ENCODE assay signal across 1 cellular context in genomic region chr2:197453123-197453913, GRCh38.
TF ChIP-seq lines count a peak whose summit lies in the region.

Gene COQ10B, plus strand, starts transcription at chr2:197453552. Its CDS starts 9 bp downstream, at chr2:197453561.

TF ChIP-seq in HepG2, 621 proteins besides CTCF, POLR2A, EP300 and RAD21 (continued from another document and continues in another):
- TF ChIP-seq MXD1 (CRISPR knock-in tag; IDR thresholded peaks at IDR 0.05) (0 out of 2 replicates have a peak, but pooled peaks have one; percentile 75), ZNF576 (CRISPR knock-in tag; IDR thresholded peaks at IDR 0.05) (0 out of 2 replicates have a peak, but pooled peaks have one; percentile 67), PHF5A (CRISPR knock-in tag; IDR thresholded peaks at IDR 0.05; ENCODE audit: low read depth, unreplicated experiment) (peak; percentile 34), RFX3 (CRISPR knock-in tag; IDR thresholded peaks at IDR 0.05) (no peak), ZBED4 (CRISPR knock-in tag; IDR thresholded peaks at IDR 0.05; ENCODE audit: borderline replicate concordance) (no peak; the same call in 1 of the 2 replicates), U2AF1 (optimal IDR thresholded peaks at IDR 0.05; ENCODE audit: low read depth, low read length) (peak; percentile 29), HNRNPL (IDR thresholded peaks at IDR 0.05; ENCODE audit: low read depth, low read length) (0 out of 2 replicates have a peak, but pooled peaks have one; percentile 59), GABPA (IDR thresholded peaks at IDR 0.05; ENCODE audit: low read depth, low read length) (peak; percentile 44), GABPA (CRISPR knock-in tag; IDR thresholded peaks at IDR 0.05; ENCODE audit: low read depth) (peak; percentile 88), ZBTB34 (CRISPR knock-in tag; IDR thresholded peaks at IDR 0.05) (peak; percentile 77; the same call in 1 of the 2 replicates), PRDM15 (CRISPR knock-in tag; IDR thresholded peaks at IDR 0.05) (no peak), ATF1 (CRISPR knock-in tag; IDR thresholded peaks at IDR 0.05) (peak; percentile 95), ZBTB20 (CRISPR knock-in tag; IDR thresholded peaks at IDR 0.05; ENCODE audit: borderline replicate concordance, low read depth) (no peak; the same call in 1 of the 2 replicates), ZBTB7B (CRISPR knock-in tag; IDR thresholded peaks at IDR 0.05) (peak; percentile 83), USF2 (IDR thresholded peaks at IDR 0.05; ENCODE audit: low read depth, low read length) (no peak), USF2 (CRISPR knock-in tag; IDR thresholded peaks at IDR 0.05; ENCODE audit: borderline replicate concordance) (no peak), E2F2 (CRISPR knock-in tag; IDR thresholded peaks at IDR 0.05; ENCODE audit: borderline replicate concordance) (no peak), ATF7 (IDR thresholded peaks at IDR 0.05) (peak; percentile 45; the same call in 1 of the 2 replicates), ATF7 (CRISPR knock-in tag; IDR thresholded peaks at IDR 0.05) (no peak; the same call in 1 of the 2 replicates), JUNB (CRISPR knock-in tag; IDR thresholded peaks at IDR 0.05; ENCODE audit: borderline replicate concordance) (no peak), CSRNP1 (CRISPR knock-in tag; IDR thresholded peaks at IDR 0.05) (peak; percentile 18; the same call in 1 of the 2 replicates), SMARCE1 (IDR thresholded peaks at IDR 0.05; ENCODE audit: borderline replicate concordance) (no peak), ARNTL (CRISPR knock-in tag; IDR thresholded peaks at IDR 0.05) (peak; percentile 64), RCOR2 (CRISPR knock-in tag; IDR thresholded peaks at IDR 0.05) (peak; percentile 29; the same call in 1 of the 2 replicates), ZBTB39 (CRISPR knock-in tag; IDR thresholded peaks at IDR 0.05) (0 out of 2 replicates have a peak, but pooled peaks have one; percentile 90), SMYD3 (CRISPR knock-in tag; IDR thresholded peaks at IDR 0.05) (no peak), HDAC6 (IDR thresholded peaks at IDR 0.05; ENCODE audit: low read depth, low read length) (no peak), ZNF672 (CRISPR knock-in tag; IDR thresholded peaks at IDR 0.05) (no peak), FOSL1 (CRISPR knock-in tag; IDR thresholded peaks at IDR 0.05; ENCODE audit: borderline replicate concordance) (peak; percentile 54; the same call in 1 of the 2 replicates), ZNF232 (CRISPR knock-in tag; IDR thresholded peaks at IDR 0.05; ENCODE audit: borderline replicate concordance) (0 out of 2 replicates have a peak, but pooled peaks have one; percentile 54), NFRKB (IDR thresholded peaks at IDR 0.05) (peak; percentile 82), ZNF264 (CRISPR knock-in tag; IDR thresholded peaks at IDR 0.05) (no peak; the same call in 1 of the 2 replicates), GATAD1 (CRISPR knock-in tag; IDR thresholded peaks at IDR 0.05) (peak; percentile 78), KMT2A (CRISPR knock-in tag; IDR thresholded peaks at IDR 0.05) (peak; percentile 80), JUND (CRISPR knock-in tag; IDR thresholded peaks at IDR 0.05) (no peak), PLSCR1 (CRISPR knock-in tag; IDR thresholded peaks at IDR 0.05; ENCODE audit: borderline replicate concordance) (no peak), CBFB (CRISPR knock-in tag; IDR thresholded peaks at IDR 0.05) (peak; percentile 70; the same call in 1 of the 2 replicates), IRF2 (CRISPR knock-in tag; IDR thresholded peaks at IDR 0.05) (no peak; the same call in none of the 2 replicates), ZNF430 (CRISPR knock-in tag; IDR thresholded peaks at IDR 0.05) (peak; percentile 82), FOXA1 (IDR thresholded peaks at IDR 0.05) (no peak), FOXA1 (CRISPR knock-in tag; IDR thresholded peaks at IDR 0.05) (peak; percentile 26; the same call in 1 of the 2 replicates), CREBL2 (CRISPR knock-in tag; IDR thresholded peaks at IDR 0.05; ENCODE audit: borderline replicate concordance) (peak; percentile 23; the same call in 1 of the 2 replicates), EZH2 (conservative IDR thresholded peaks at IDR 0.05; ENCODE audit: low read depth, low read length) (no peak)
